16 cellular contexts compared by ENCODE assay signal in the genomic region with DNA sequence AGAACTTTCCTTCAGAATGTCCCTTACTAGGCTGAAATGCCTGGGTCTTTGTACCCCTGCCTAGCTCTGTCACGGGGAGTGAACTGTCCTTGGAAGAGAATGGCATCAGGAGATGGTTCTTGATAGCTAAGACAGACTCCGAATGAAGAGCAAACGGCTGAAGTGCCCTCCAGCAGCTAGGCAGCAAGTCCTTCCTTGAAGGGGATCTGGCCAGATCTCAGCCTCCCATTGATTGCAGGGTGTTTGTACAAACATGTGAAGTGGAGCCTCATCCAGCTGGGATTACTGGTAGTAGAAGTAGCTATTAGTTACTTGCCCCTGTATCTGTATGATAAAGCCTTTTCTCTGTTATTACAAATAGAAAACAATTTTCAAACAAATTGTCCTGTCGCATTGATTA. TPM values are rescaled to one million over a fixed set of nuclear protein-coding genes. Genes with fewer than 3 reads are reported as not detected.
DNase-seq lines count a peak whose midpoint lies in the region; ATAC-seq and TF ChIP-seq lines count a peak whose summit lies in the region.
"Had no signal": no experiment of that assay in that cellular context is flagged by ENCODE, and none has a peak within 500 bp of the region (broad histone marks: within the 10 kb centered on the region; RNA-seq: fewer than 3 reads in every experiment).

No MANE protein-coding gene starts in this region.

- H2AK9ac ChIP-seq in IMR-90 (replicated peaks; ENCODE audit: low read depth, low read length, poor library complexity) = no peak overlapping the region

- no peak for TF ChIP-seq POLR2A in IMR-90 (IDR thresholded peaks at IDR 0.05; ENCODE audit: low read depth, low read length)
- no peak for TF ChIP-seq POLR2A in esophagus muscularis mucosa (IDR thresholded peaks at IDR 0.05; ENCODE audit: low read depth)

- H2BK120ac ChIP-seq in IMR-90 (ENCODE audit: low read depth, low read length) = no peak overlapping the region

- no peak overlapping the region for H3K27ac Mint-ChIP-seq in CD8-positive, alpha-beta memory T cell

- H3K9ac ChIP-seq in IMR-90 (ENCODE audit: low read depth, low read length) = no peak overlapping the region

- 42% methylated on average over 2 of the region's 4 CpGs; no CpG with 5 or more reads in 1 of the 2 experiments for WGBS in IMR-90 (ENCODE audit: extremely low coverage in 2 of 2, insufficient read length in 1 of 2), 2 experiments
- WGBS in esophagus muscularis mucosa = 81% methylated on average over 3 of the region's 4 CpGs

- no peak overlapping the region for H2BK15ac ChIP-seq in IMR-90 (ENCODE audit: low read depth, low read length)

- no peak for TF ChIP-seq EP300 in esophagus muscularis mucosa (IDR thresholded peaks at IDR 0.05)

- no peaks in the 10 kb centered on the region for H3K4me1 ChIP-seq in IMR-90 (ENCODE audit: control insufficient read depth, insufficient read depth, low read length)
- H3K4me1 ChIP-seq in esophagus muscularis mucosa = no peaks in the 10 kb centered on the region
- no peaks in the 10 kb centered on the region for H3K4me1 ChIP-seq in CD8-positive, alpha-beta memory T cell (ENCODE audit: insufficient read depth, low read length)
- H3K4me1 ChIP-seq: BE2C, HAP-1, SJSA1 had no signal

- BruUV-seq in IMR-90 (replicated peaks; lab: Mats Ljungman, UMichigan) = no TSS peak

- no peaks in the 10 kb centered on the region for H3K9me1 ChIP-seq in IMR-90 (ENCODE audit: insufficient read depth, low read length)

- H3K4me1 Mint-ChIP-seq in CD8-positive, alpha-beta memory T cell = no peaks in the 10 kb centered on the region

- H3K36me3 Mint-ChIP-seq in CD8-positive, alpha-beta memory T cell = no peaks in the 10 kb centered on the region

- in situ Hi-C loops in IMR-90 (cut with MboI; ENCODE audit: low sequenced_read_pairs) = no loop called here

- no peak overlapping the region for H3K56ac ChIP-seq in IMR-90 (ENCODE audit: extremely low read depth, insufficient read depth, low read length)

- H3K27me3 Mint-ChIP-seq in CD8-positive, alpha-beta memory T cell = peaks cover 5 to 36% of the 10 kb centered on the region in 2 donors

- H2AFZ ChIP-seq in IMR-90 (replicated peaks; ENCODE audit: low read length, poor library complexity) = no peak overlapping the region

- H4K8ac ChIP-seq in IMR-90 (ENCODE audit: low read depth in 2 of 2, low read length in 2 of 2) = no peak overlapping the region

- H4K20me1 ChIP-seq in IMR-90 (ENCODE audit: insufficient read depth, low read length) = no peaks in the 10 kb centered on the region

- H3K9me3 ChIP-seq in IMR-90 (ENCODE audit: control insufficient read depth, insufficient read depth, low read length) = no peaks in the 10 kb centered on the region
- H3K9me3 ChIP-seq in esophagus muscularis mucosa = no peaks in the 10 kb centered on the region
- no peaks in the 10 kb centered on the region for H3K9me3 ChIP-seq in CD8-positive, alpha-beta memory T cell (ENCODE audit: low read length)
- H3K9me3 ChIP-seq: BE2C, HAP-1, SJSA1 had no signal

- POLR2A ChIA-PET in IMR-90 (lab: Charles Lee; ENCODE audit: unreplicated experiment) = no interaction called here
- POLR2A ChIA-PET in CD8-positive, alpha-beta memory T cell (lab: Charles Lee) = no interaction called here

- intact Hi-C loops in IMR-90 (cut with micrococcal nuclease) (no loop called here), esophagus muscularis mucosa (cut with DNase I) (no loop called here)

- dilution Hi-C loops in IMR-90 (cut with HindIII; ENCODE audit: low sequenced_read_pairs, unreplicated experiment) = no loop called here

- TF ChIP-seq RAD21 in IMR-90 (IDR thresholded peaks at IDR 0.05; ENCODE audit: low read length) = no peak

- H2BK5ac ChIP-seq in IMR-90 (ENCODE audit: low read depth, low read length, poor library complexity, severe bottlenecking) = no peak overlapping the region

- H3K79me1 ChIP-seq in IMR-90 (ENCODE audit: low read depth in 1 of 2, low read length in 2 of 2) = no peaks in the 10 kb centered on the region

- H2BK20ac ChIP-seq in IMR-90 (ENCODE audit: low read depth, low read length) = no peak overlapping the region

- 0 out of 2 replicates have a peak overlapping the region, but pooled peaks have one; percentile 30 for H3K14ac ChIP-seq in IMR-90 (replicated peaks; ENCODE audit: low read depth, low read length)

- no peak for ATAC-seq in IMR-90 (ENCODE audit: low read depth)

- H4K5ac ChIP-seq in IMR-90 (ENCODE audit: low read depth, low read length) = no peak overlapping the region

- H3K4me2 ChIP-seq in IMR-90 (ENCODE audit: low read depth, low read length) = no peak overlapping the region

- DNase-seq in DMS53 (lab: John Stamatoyannopoulos, UW) = peak; percentile 65
- no peak for DNase-seq in DMS53 treated with DMSO at 0.1 percent for 48 hours (lab: John Stamatoyannopoulos, UW; ENCODE audit: unreplicated experiment)
- no peak for DNase-seq in IMR-90
- peak; percentile 23 for DNase-seq in NCI-H2227 treated with DMSO at 0.1 percent for 48 hours (lab: John Stamatoyannopoulos, UW)
- peak; percentile 74 for DNase-seq in esophagus muscularis mucosa (ENCODE audit: extremely low spot score)
- no peak for DNase-seq in CD8-positive, alpha-beta memory T cell
- DNase-seq in HCEC 1CT = no peak
- no peak for DNase-seq in anterior cingulate cortex (lab: John Stamatoyannopoulos, UW)
- DNase-seq: 8988T, BE2C, NCI-H526, T-helper 2 cell had no signal

- H3K27ac ChIP-seq in IMR-90 (ENCODE audit: insufficient read depth, low read length) (no peak overlapping the region), esophagus muscularis mucosa (replicated peaks in 1 of 4) (no peak overlapping the region)
- no peak overlapping the region for H3K27ac ChIP-seq in CD8-positive, alpha-beta memory T cell (ENCODE audit: low read depth, low read length)
- H3K27ac ChIP-seq: HL-60, SJSA1 had no signal

- no peak overlapping the region for H4K91ac ChIP-seq in IMR-90 (ENCODE audit: insufficient read depth, low read depth, low read length)

- no peaks in the 10 kb centered on the region for H3K36me3 ChIP-seq in IMR-90 (ENCODE audit: control insufficient read depth, insufficient read depth, low read length)
- no peaks in the 10 kb centered on the region for H3K36me3 ChIP-seq in esophagus muscularis mucosa
- no peaks in the 10 kb centered on the region for H3K36me3 ChIP-seq in CD8-positive, alpha-beta memory T cell (ENCODE audit: insufficient read depth, low read length)
- H3K36me3 ChIP-seq: BE2C, HAP-1, SJSA1 had no signal

- CTCF ChIA-PET in IMR-90 (lab: Yijun Ruan, JAX) = no interaction called here
- CTCF ChIA-PET in CD8-positive, alpha-beta memory T cell (lab: Charles Lee) = no interaction called here

- no peak overlapping the region for H3K4ac ChIP-seq in IMR-90 (ENCODE audit: low read depth, low read length)

- no peak overlapping the region for H2AK5ac ChIP-seq in IMR-90 (ENCODE audit: low read depth, low read length)

- no peaks in the 10 kb centered on the region for H3K9me3 Mint-ChIP-seq in CD8-positive, alpha-beta memory T cell

- no peak overlapping the region for H3K23ac ChIP-seq in IMR-90 (ENCODE audit: low read depth, low read length)

- no peak overlapping the region for H3K4me3 Mint-ChIP-seq in CD8-positive, alpha-beta memory T cell

- TF ChIP-seq CTCF in IMR-90 (conservative IDR thresholded peaks at IDR 0.05; ENCODE audit: low read depth, low read length) = no peak
- TF ChIP-seq CTCF in esophagus muscularis mucosa (IDR thresholded peaks at IDR 0.05) = no peak

- H3K4me3 ChIP-seq in IMR-90 (ENCODE audit: insufficient read depth, low read depth, low read length) (no peak overlapping the region), esophagus muscularis mucosa (no peak overlapping the region)
- no peak overlapping the region for H3K4me3 ChIP-seq in CD8-positive, alpha-beta memory T cell (ENCODE audit: low read length)
- H3K4me3 ChIP-seq: HAP-1, SJSA1 had no signal

- peaks cover 31% of the 10 kb centered on the region for H3K27me3 ChIP-seq in IMR-90 (ENCODE audit: control insufficient read depth, insufficient read depth, low read length)
- H3K27me3 ChIP-seq in esophagus muscularis mucosa = no peaks in the 10 kb centered on the region
- no peaks in the 10 kb centered on the region for H3K27me3 ChIP-seq in CD8-positive, alpha-beta memory T cell (ENCODE audit: insufficient read depth, low read length, poor library complexity, severe bottlenecking)
- H3K27me3 ChIP-seq: BE2C had no signal

- H3K18ac ChIP-seq in IMR-90 (ENCODE audit: low read depth, low read length) = no peak overlapping the region

TF ChIP-seq in IMR-90, 13 proteins besides CTCF, POLR2A, EP300 and RAD21:
- TF ChIP-seq FOS (IDR thresholded peaks at IDR 0.05; ENCODE audit: low read depth, low read length) (no peak), MAFK (IDR thresholded peaks at IDR 0.05; ENCODE audit: low read depth, low read length) (no peak)
TF ChIP-seq in IMR-90: peak in this region for 0.

RNA-seq across cellular contexts. Expression of a gene that starts 30.9 kb away (rescaled TPM):
- total RNA-seq in IMR-90 (2012; rRNA removed) = 0.18 TPM in 1 of 2 replicates, not detected in the other
- 0.20 and 0.29 TPM in 2 replicates for polyA plus RNA-seq in IMR-90 (2012; rRNA removed)
- polyA plus RNA-seq in IMR-90 (2012; cell fraction: cytosol; rRNA removed) = 0.04 and 0.08 TPM in 2 replicates
- polyA plus RNA-seq in IMR-90 (2012; cell fraction: nucleus; rRNA removed; ENCODE audit: low replicate concordance) = 0.46 and 2.3 TPM in 2 replicates
- under 1 TPM in 1 of 4 donors, not detected in 3; 0.33 TPM for total RNA-seq in esophagus muscularis mucosa
- total RNA-seq in CD8-positive, alpha-beta memory T cell = under 1 TPM; 0.28 to 0.31 TPM
- not detected for polyA plus RNA-seq in CD8-positive, alpha-beta memory T cell
- total RNA-seq: LHCN-M2, SJSA1 had no signal

RNA-seq across cellular contexts. Expression of a gene that starts 31.0 kb away (rescaled TPM):
- total RNA-seq in IMR-90 (2012; rRNA removed) (under 0.01 TPM in 1 of 2 replicates, not detected in the other), esophagus muscularis mucosa (not detected)
- 0.07 and 0.36 TPM in 2 replicates for polyA plus RNA-seq in IMR-90 (2012; rRNA removed)
- polyA plus RNA-seq in IMR-90 (2012; cell fraction: cytosol; rRNA removed) = 0.14 TPM in 1 of 2 replicates, not detected in the other
- polyA plus RNA-seq in IMR-90 (2012; cell fraction: nucleus; rRNA removed; ENCODE audit: low replicate concordance) = 0.59 and 1.5 TPM in 2 replicates
- 1 to 10 TPM in 1 of 2 experiments, under 1 TPM in 1; 0.71 to 1.4 TPM for total RNA-seq in CD8-positive, alpha-beta memory T cell
- polyA plus RNA-seq in CD8-positive, alpha-beta memory T cell = not detected
- total RNA-seq: LHCN-M2 had no signal

RNA-seq across cellular contexts. Expression of a gene that starts 35.7 kb away (rescaled TPM):
- total RNA-seq in IMR-90 (2012; rRNA removed) = 0.54 and 0.56 TPM in 2 replicates
- 2.2 and 2.4 TPM in 2 replicates for polyA plus RNA-seq in IMR-90 (2012; rRNA removed)
- polyA plus RNA-seq in IMR-90 (2012; cell fraction: cytosol; rRNA removed) = 2.0 and 3.4 TPM in 2 replicates
- polyA plus RNA-seq in IMR-90 (2012; cell fraction: nucleus; rRNA removed; ENCODE audit: low replicate concordance) = 1.8 and 2.4 TPM in 2 replicates
- total RNA-seq in esophagus muscularis mucosa = 100 to 1,000 TPM in 1 of 4 donors, 10 to 100 TPM in 3; 32.0 to 116 (median 41.3) TPM
- total RNA-seq in CD8-positive, alpha-beta memory T cell = not detected
- polyA plus RNA-seq in CD8-positive, alpha-beta memory T cell = not detected
- total RNA-seq: SJSA1 had no signal

RNA-seq across cellular contexts. Expression of a gene that starts 58.7 kb away (rescaled TPM):
- 1.7 and 2.0 TPM in 2 replicates for total RNA-seq in IMR-90 (2012; rRNA removed)
- polyA plus RNA-seq in IMR-90 (2012; rRNA removed) = 5.9 and 6.1 TPM in 2 replicates
- polyA plus RNA-seq in IMR-90 (2012; cell fraction: cytosol; rRNA removed) = 4.2 and 9.4 TPM in 2 replicates
- polyA plus RNA-seq in IMR-90 (2012; cell fraction: nucleus; rRNA removed; ENCODE audit: low replicate concordance) = 16.9 and 38.6 TPM in 2 replicates
- total RNA-seq in esophagus muscularis mucosa = 10 to 100 TPM; 11.6 to 27.5 (median 20.8) TPM
- 1 to 10 TPM; 1.3 TPM for total RNA-seq in CD8-positive, alpha-beta memory T cell
- polyA plus RNA-seq in CD8-positive, alpha-beta memory T cell = 0.60 TPM

Comparison
In these comparisons a context has a peak if more than half of its experiments do, and no peak if none do; other contexts are left out.
1. DNase-seq: peak in DMS53 (single experiment), NCI-H2227 treated with DMSO at 0.1 percent for 48 hours (single experiment) and esophagus muscularis mucosa (single experiment); none in DMS53 treated with DMSO at 0.1 percent for 48 hours (single experiment), IMR-90 (single experiment), CD8-positive, alpha-beta memory T cell (0 of 5), HCEC 1CT (single experiment) and anterior cingulate cortex (0 of 58).
2. RNA of a gene that starts 35.7 kb away (total RNA-seq): 32.0 to 116 TPM in esophagus muscularis mucosa; 0.54 to 0.56 TPM in IMR-90 and not detected in CD8-positive, alpha-beta memory T cell; every median in the first group is over 10 times any median in the second.